In genomic region chr6:168468046-168468445, GRCh38 we compare ENCODE assay signal across 1 cellular context.
A peak's percentile ranks its signal among the peaks of the same experiment; 100 is the strongest.
TF ChIP-seq lines count a peak whose summit lies in the region.

No MANE protein-coding gene starts in this region.

TF ChIP-seq in Ishikawa, 13 proteins besides CTCF, POLR2A, EP300 and RAD21 (continued from another document):
- TF ChIP-seq ZBTB7A (IDR thresholded peaks at IDR 0.05; ENCODE audit: low read depth), result no peak
- TF ChIP-seq CEBPB (IDR thresholded peaks at IDR 0.05), result no peak
- TF ChIP-seq TCF12 (IDR thresholded peaks at IDR 0.05; ENCODE audit: low read depth), result peak; percentile 95
- peak; percentile 97 for TF ChIP-seq TEAD4 (IDR thresholded peaks at IDR 0.05)
- TF ChIP-seq EGR1 (IDR thresholded peaks at IDR 0.05), result no peak
- TF ChIP-seq USF1 (IDR thresholded peaks at IDR 0.05), result no peak
